ENCODE assay signal across 8 cellular contexts in the genomic region with DNA sequence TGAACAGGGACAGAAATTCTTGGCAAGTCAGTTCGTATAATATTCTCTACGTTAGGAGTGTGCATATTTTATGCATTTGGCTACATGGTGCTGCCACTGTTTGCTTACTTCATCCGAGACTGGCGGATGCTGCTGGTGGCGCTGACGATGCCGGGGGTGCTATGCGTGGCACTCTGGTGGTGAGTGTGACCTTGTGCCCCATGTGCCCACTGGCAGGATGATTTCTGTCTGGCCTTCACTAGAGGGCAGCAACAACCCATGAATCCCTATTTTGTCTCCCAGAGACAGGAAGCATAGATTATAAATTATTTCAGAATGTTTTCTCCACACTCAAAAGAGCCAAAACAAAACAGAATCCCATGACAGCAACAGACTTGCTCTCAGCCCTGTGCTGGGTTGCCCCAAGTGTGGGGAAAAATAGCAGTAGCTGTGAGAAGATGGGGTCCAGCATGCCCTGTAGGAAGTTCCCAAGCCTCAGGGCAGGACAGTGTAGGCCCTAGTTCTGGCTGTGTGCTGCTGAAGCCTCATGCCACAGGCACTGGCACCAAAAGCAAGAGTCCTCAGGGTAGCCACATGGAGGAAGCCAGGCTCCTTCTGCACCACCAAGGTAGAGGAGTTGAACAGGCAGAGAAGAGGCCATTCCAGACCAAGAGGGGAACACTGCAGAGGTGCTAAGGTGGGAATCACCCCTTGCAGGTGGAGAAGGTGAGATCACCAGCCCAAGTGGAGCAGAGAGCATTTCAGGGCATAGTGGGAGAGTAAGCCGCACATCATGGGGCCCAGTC. TPM values are rescaled to one million over a fixed set of nuclear protein-coding genes. Genes with fewer than 3 reads are reported as not detected.
DNase-seq lines count a peak whose midpoint lies in the region; ATAC-seq, FAIRE-seq and TF ChIP-seq lines count a peak whose summit lies in the region.

No MANE protein-coding gene starts in this region.

- H3K9ac ChIP-seq in endothelial cell of umbilical vein (replicated peaks; ENCODE audit: extremely low read depth, insufficient read depth, low read length): no peak overlapping the region

- intact Hi-C loops in endothelial cell of umbilical vein (cut with micrococcal nuclease): loop anchor here (1.0 to 10.0 kb wide), 14 partner anchors 113 to 859 kb away; a partner anchor contains a TSS

- H3K9me3 ChIP-seq in endothelial cell of umbilical vein (replicated peaks; ENCODE audit: control insufficient read depth, insufficient read depth, low read length): no peaks in the 10 kb centered on the region

- DNase-seq in CD1c-positive myeloid dendritic cell (ENCODE audit: extremely low spot score) (peak; percentile 77), NCI-H748 treated with DMSO at 0.1 percent for 48 hours (lab: John Stamatoyannopoulos, UW) (peak; percentile 13), activated T-cell treated with anti-CD3 and anti-CD28 coated beads for 1 hour (ENCODE audit: low read depth) (peak; percentile 44), endothelial cell of umbilical vein (ENCODE audit: low read depth, low spot score) (peak; percentile 78), naive B cell (peak; percentile 72)

- H3K4me3 Mint-ChIP-seq in naive B cell: peak overlapping the region in 1 of 8 donors; percentile 10
- H3K4me3 Mint-ChIP-seq in stimulated activated naive CD8-positive, alpha-beta T cell treated with anti-CD3 and anti-CD28 coated beads, Interleukin-15, Interleukin-2, amounts not matched to agents 100 ng/mL and 50 ng/mL, for 24 hours: no peak overlapping the region

- no peak overlapping the region for H3K27ac ChIP-seq in endothelial cell of umbilical vein (ENCODE audit: insufficient read depth, low read depth, low read length)

- H3K36me3 ChIP-seq in endothelial cell of umbilical vein (ENCODE audit: control insufficient read depth in 2 of 2, extremely low read depth in 1 of 2, insufficient read depth in 2 of 2, low read length in 2 of 2): no peaks in the 10 kb centered on the region

- no peak overlapping the region for H3K4me2 ChIP-seq in endothelial cell of umbilical vein (ENCODE audit: insufficient read depth, low read length)

- H3K4me1 ChIP-seq in endothelial cell of umbilical vein (ENCODE audit: control insufficient read depth, extremely low read depth, insufficient read depth, low read length): peaks cover 46% of the 10 kb centered on the region

- peak overlapping the region; percentile 24 to 85 (median 78) for H3K27ac Mint-ChIP-seq in naive B cell
- H3K27ac Mint-ChIP-seq in stimulated activated naive CD8-positive, alpha-beta T cell treated with anti-CD3 and anti-CD28 coated beads, Interleukin-15, Interleukin-2, amounts not matched to agents 100 ng/mL and 50 ng/mL, for 24 hours: peak overlapping the region; percentile 8

- no peaks in the 10 kb centered on the region for H3K9me1 ChIP-seq in endothelial cell of umbilical vein (replicated peaks; ENCODE audit: control insufficient read depth, extremely low read depth, insufficient read depth, low read length)

- dilution Hi-C loops in endothelial cell of umbilical vein (cut with MboI; ENCODE audit: extremely low pct_ligation_motif_present, low sequenced_read_pairs): no loop called here

- CTCF ChIA-PET in endothelial cell of umbilical vein (lab: Charles Lee): interaction anchor here (1.0 to 5.9 kb wide), 13 partner anchors 21 to 902 kb away, joined by 3 to 220 read pairs (median 7); a partner anchor contains a TSS

- H2AFZ ChIP-seq in endothelial cell of umbilical vein (ENCODE audit: low read depth, low read length): peak overlapping the region; percentile 68

- no peaks in the 10 kb centered on the region for H3K9me3 Mint-ChIP-seq in naive B cell
- no peaks in the 10 kb centered on the region for H3K9me3 Mint-ChIP-seq in stimulated activated naive CD8-positive, alpha-beta T cell treated with anti-CD3 and anti-CD28 coated beads, Interleukin-15, Interleukin-2, amounts not matched to agents 100 ng/mL and 50 ng/mL, for 24 hours

- no peaks in the 10 kb centered on the region for H3K36me3 Mint-ChIP-seq in naive B cell
- H3K36me3 Mint-ChIP-seq in stimulated activated naive CD8-positive, alpha-beta T cell treated with anti-CD3 and anti-CD28 coated beads, Interleukin-15, Interleukin-2, amounts not matched to agents 100 ng/mL and 50 ng/mL, for 24 hours (ENCODE audit: low read depth): peaks cover 6% of the 10 kb centered on the region

- H3K27me3 ChIP-seq in endothelial cell of umbilical vein (ENCODE audit: control insufficient read depth in 2 of 2, insufficient read depth in 2 of 2, low read length in 2 of 2): no peaks in the 10 kb centered on the region

- no peaks in the 10 kb centered on the region for H4K20me1 ChIP-seq in endothelial cell of umbilical vein (replicated peaks; ENCODE audit: control insufficient read depth, extremely low read depth, insufficient read depth, low read length)

- H3K4me1 Mint-ChIP-seq in naive B cell: peaks cover 19 to 23% (median 19%) of the 10 kb centered on the region in 3 donors
- H3K4me1 Mint-ChIP-seq in stimulated activated naive CD8-positive, alpha-beta T cell treated with anti-CD3 and anti-CD28 coated beads, Interleukin-15, Interleukin-2, amounts not matched to agents 100 ng/mL and 50 ng/mL, for 24 hours (ENCODE audit: low read depth): peaks cover 41% of the 10 kb centered on the region

- no peak overlapping the region for H3K4me3 ChIP-seq in endothelial cell of umbilical vein (replicated peaks in 1 of 3; ENCODE audit: insufficient read depth in 1 of 3, low read depth in 1 of 3, low read length in 3 of 3)

- POLR2A ChIA-PET in endothelial cell of umbilical vein (lab: Charles Lee): no interaction called here

- H3K79me2 ChIP-seq in endothelial cell of umbilical vein (ENCODE audit: control insufficient read depth, insufficient read depth, low read length): no peaks in the 10 kb centered on the region

- FAIRE-seq in endothelial cell of umbilical vein (lab: Jason Lieb, UNC): peak; percentile 69

- H3K27me3 Mint-ChIP-seq in naive B cell: no peaks in the 10 kb centered on the region
- no peaks in the 10 kb centered on the region for H3K27me3 Mint-ChIP-seq in stimulated activated naive CD8-positive, alpha-beta T cell treated with anti-CD3 and anti-CD28 coated beads, Interleukin-15, Interleukin-2, amounts not matched to agents 100 ng/mL and 50 ng/mL, for 24 hours

- TF ChIP-seq POLR2A in endothelial cell of umbilical vein (IDR thresholded peaks at IDR 0.05; ENCODE audit: low read depth, low read length): no peak

- no TSS peak for BruUV-seq in endothelial cell of umbilical vein (replicated peaks; lab: Mats Ljungman, UMichigan)

- ATAC-seq in GM21447 (IDR thresholded peaks at IDR 0.05; ENCODE audit: unreplicated experiment): peak; percentile 41
- peak; percentile 79 to 83 for ATAC-seq in naive B cell (ENCODE audit: low read depth in 2 of 2)
- no peak for ATAC-seq in GM21723 (IDR thresholded peaks at IDR 0.05; ENCODE audit: unreplicated experiment)

- peak; percentile 64 to 82 for TF ChIP-seq CTCF in endothelial cell of umbilical vein (IDR thresholded peaks at IDR 0.05; ENCODE audit: extremely low read depth in 1 of 2, insufficient read depth in 1 of 2, low read depth in 1 of 2, low read length in 2 of 2)

TF ChIP-seq in endothelial cell of umbilical vein, 7 proteins besides CTCF, POLR2A, EP300 and RAD21:
- no peak for TF ChIP-seq MYC (IDR thresholded peaks at IDR 0.05; ENCODE audit: low read depth, low read length)
- TF ChIP-seq GATA2 (IDR thresholded peaks at IDR 0.05; ENCODE audit: insufficient read depth, insufficient read length, low read depth, low read length): no peak
- no peak for TF ChIP-seq JUN (IDR thresholded peaks at IDR 0.05; ENCODE audit: borderline replicate concordance, insufficient read depth, insufficient read length, low read depth)

RNA-seq across cellular contexts. Expression of a gene that starts 16.0 kb away (rescaled TPM):
- 3.6 and 3.8 TPM in 2 replicates for total RNA-seq in endothelial cell of umbilical vein
- polyA plus RNA-seq in endothelial cell of umbilical vein (9.3 and 10.1 TPM in 2 replicates), naive B cell (ENCODE audit: low read depth in 6 of 6) (1 to 10 TPM; 1.5 to 3.1 (median 1.9) TPM)
- 5.3 and 5.4 TPM in 2 replicates for polyA plus RNA-seq in endothelial cell of umbilical vein (2011; cell fraction: cytosol; rRNA removed)
- polyA plus RNA-seq in endothelial cell of umbilical vein (2011; cell fraction: nucleus; rRNA removed): 10.4 and 10.8 TPM in 2 replicates
- 2.2 and 3.6 TPM in 2 replicates for polyA plus RNA-seq in endothelial cell of umbilical vein (2012)
- polyA minus RNA-seq in endothelial cell of umbilical vein: 19.7 and 21.4 TPM in 2 replicates
- 27.1 TPM for polyA minus RNA-seq in endothelial cell of umbilical vein (2011; cell fraction: cytosol; rRNA and poly(A)+ RNA removed)
- 5.4 and 6.3 TPM in 2 replicates for polyA minus RNA-seq in endothelial cell of umbilical vein (2011; cell fraction: nucleus; rRNA and poly(A)+ RNA removed)

Comparison
In these comparisons a context has a peak if more than half of its experiments do, and no peak if none do; other contexts are left out.
1. DNase-seq: peak in every context shown above with its lines; median percentile 78 in endothelial cell of umbilical vein; 77 in CD1c-positive myeloid dendritic cell; 72 in naive B cell; 44 in activated T-cell treated with anti-CD3 and anti-CD28 coated beads for 1 hour; 13 in NCI-H748 treated with DMSO at 0.1 percent for 48 hours.